In the genomic region with DNA sequence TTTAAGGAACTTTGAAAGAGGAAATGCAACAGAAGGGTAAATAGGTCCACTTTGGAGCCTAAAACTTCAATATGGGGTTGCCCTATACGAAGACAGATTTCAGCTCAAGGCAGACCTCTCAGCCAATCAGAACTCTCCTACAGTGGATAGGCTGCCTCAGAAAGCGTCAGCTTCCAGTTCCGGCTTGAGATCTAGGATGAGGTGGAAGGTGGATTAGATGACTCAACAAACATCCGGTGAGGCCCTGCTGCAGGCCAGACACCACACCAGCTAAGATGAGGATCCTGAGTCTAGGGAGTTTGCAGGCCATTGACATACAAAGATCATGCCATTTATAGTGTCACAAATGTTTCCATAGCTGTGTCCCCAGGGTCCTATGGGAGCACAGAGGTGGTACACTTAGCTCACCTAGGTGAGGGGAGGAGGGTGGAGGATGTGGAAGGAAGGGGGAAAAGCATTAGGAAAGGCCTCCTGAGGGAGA, we compare ENCODE assay signal across 2 cellular contexts.
TF ChIP-seq lines count a peak whose summit lies in the region.

No MANE protein-coding gene starts in this region.

TF ChIP-seq in SK-N-SH, 30 proteins besides CTCF, POLR2A, EP300 and RAD21 (continued from another document):
- TF ChIP-seq, protein P1, sequence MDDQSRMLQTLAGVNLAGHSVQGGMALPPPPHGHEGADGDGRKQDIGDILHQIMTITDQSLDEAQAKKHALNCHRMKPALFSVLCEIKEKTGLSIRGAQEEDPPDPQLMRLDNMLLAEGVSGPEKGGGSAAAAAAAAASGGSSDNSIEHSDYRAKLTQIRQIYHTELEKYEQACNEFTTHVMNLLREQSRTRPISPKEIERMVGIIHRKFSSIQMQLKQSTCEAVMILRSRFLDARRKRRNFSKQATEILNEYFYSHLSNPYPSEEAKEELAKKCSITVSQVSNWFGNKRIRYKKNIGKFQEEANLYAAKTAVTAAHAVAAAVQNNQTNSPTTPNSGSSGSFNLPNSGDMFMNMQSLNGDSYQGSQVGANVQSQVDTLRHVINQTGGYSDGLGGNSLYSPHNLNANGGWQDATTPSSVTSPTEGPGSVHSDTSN (IDR thresholded peaks at IDR 0.05) = no peak
- TF ChIP-seq SIN3A (IDR thresholded peaks at IDR 0.05; ENCODE audit: borderline replicate concordance, low read depth, low read length) (no peak), GATA2 (CRISPR knock-in tag; IDR thresholded peaks at IDR 0.05) (no peak)

TF ChIP-seq in SK-N-SH treated with all-trans-retinoic acid at 6 μM for 48 hours, 23 proteins besides CTCF, POLR2A, EP300 and RAD21 (continued from another document):
- TF ChIP-seq ZC3H10 (CRISPR knock-in tag; IDR thresholded peaks at IDR 0.05) = no peak
- no peak for TF ChIP-seq ESRRG (CRISPR knock-in tag; IDR thresholded peaks at IDR 0.05)
- no peak for TF ChIP-seq PPARA (CRISPR knock-in tag; IDR thresholded peaks at IDR 0.05; ENCODE audit: borderline replicate concordance)
- TF ChIP-seq RARB (CRISPR knock-in tag; IDR thresholded peaks at IDR 0.05) = no peak
- no peak for TF ChIP-seq SNAI2 (CRISPR knock-in tag; IDR thresholded peaks at IDR 0.05)
- TF ChIP-seq ISL1 (CRISPR knock-in tag; IDR thresholded peaks at IDR 0.05) = no peak
- TF ChIP-seq, protein P2, sequence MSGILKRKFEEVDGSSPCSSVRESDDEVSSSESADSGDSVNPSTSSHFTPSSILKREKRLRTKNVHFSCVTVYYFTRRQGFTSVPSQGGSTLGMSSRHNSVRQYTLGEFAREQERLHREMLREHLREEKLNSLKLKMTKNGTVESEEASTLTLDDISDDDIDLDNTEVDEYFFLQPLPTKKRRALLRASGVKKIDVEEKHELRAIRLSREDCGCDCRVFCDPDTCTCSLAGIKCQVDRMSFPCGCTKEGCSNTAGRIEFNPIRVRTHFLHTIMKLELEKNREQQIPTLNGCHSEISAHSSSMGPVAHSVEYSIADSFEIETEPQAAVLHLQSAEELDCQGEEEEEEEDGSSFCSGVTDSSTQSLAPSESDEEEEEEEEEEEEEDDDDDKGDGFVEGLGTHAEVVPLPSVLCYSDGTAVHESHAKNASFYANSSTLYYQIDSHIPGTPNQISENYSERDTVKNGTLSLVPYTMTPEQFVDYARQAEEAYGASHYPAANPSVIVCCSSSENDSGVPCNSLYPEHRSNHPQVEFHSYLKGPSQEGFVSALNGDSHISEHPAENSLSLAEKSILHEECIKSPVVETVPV (CRISPR knock-in tag; IDR thresholded peaks at IDR 0.05) = no peak
- TF ChIP-seq OSR1 (CRISPR knock-in tag; IDR thresholded peaks at IDR 0.05) = no peak
- no peak for TF ChIP-seq ZFP30 (CRISPR knock-in tag; IDR thresholded peaks at IDR 0.05)
